ENCODE assay signal across 8 cellular contexts in the genomic region with DNA sequence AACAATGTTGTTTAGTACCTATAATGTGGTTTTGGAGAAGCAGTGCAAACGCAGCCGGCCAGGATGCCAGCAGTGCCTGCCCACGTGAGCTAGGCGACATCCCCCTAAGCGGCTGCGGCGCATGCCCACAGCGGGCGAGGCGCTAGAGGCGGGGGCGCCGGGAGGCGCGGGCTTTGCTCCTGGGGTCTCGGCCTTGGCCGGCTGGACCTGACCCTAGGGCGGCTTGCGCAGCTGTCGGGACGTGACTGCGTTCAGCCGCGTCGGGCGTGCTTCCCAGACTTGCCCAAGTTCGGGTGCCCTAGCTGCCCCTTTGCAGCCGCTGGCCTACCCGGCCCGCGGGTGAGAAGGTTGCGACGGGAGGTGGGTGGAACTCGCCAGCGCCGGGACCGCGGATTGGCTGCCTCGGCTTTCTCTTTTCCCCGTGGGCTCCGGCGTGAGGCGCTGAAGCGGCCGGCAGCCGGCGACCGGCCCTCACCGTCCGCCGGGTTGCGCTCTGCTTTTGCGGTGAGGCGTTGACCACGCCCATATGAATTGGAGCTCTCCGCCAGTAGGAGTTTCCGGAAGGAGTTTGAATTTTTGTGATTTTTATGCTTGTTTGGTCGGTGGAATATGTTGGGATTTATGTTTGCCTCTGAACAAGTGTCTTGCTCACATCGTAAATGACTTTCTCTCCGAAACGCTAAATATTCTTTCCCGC. TPM values are rescaled to one million over a fixed set of nuclear protein-coding genes. Genes with fewer than 3 reads are reported as not detected.
DNase-seq lines count a peak whose midpoint lies in the region; ATAC-seq and TF ChIP-seq lines count a peak whose summit lies in the region.

A gene (plus strand): TSS at position 122 of the 697 bp plus-strand sequence. CDS start 599 bp downstream, outside the sequence.

- POLR2A ChIA-PET in BJ (lab: Charles Lee), result interaction anchor here (1.0 kb wide), 2 partner anchors 23 kb away, joined by 3 read pairs; a partner anchor contains a TSS

- H3K27ac ChIP-seq in coronary artery, result peak within 1 kb of the TSS; percentile 69 to 94

- intact Hi-C loops in left colon (cut with DNase I, micrococcal nuclease), result no loop called here

- no peaks in the 10 kb centered on the region for H3K27me3 ChIP-seq in BJ (ENCODE audit: control insufficient read depth, insufficient read depth, low read length)

- peak; percentile 86 for ATAC-seq in HG03442 (IDR thresholded peaks at IDR 0.05; ENCODE audit: unreplicated experiment)
- ATAC-seq in left colon, result peak; percentile 91

- H3K4me3 ChIP-seq in BJ (ENCODE audit: low read depth, low read length), result peak within 1 kb of the TSS; percentile 85
- H3K4me3 ChIP-seq in coronary artery, result peak within 1 kb of the TSS; percentile 88

- H3K36me3 ChIP-seq in BJ (ENCODE audit: control insufficient read depth, insufficient read depth, low read length), result no peaks in the 10 kb centered on the region

- peak; percentile 44; the same call in 1 of the 2 replicates for TF ChIP-seq CTCF in BJ (IDR thresholded peaks at IDR 0.05; ENCODE audit: insufficient read depth, low read depth, low read length)
- TF ChIP-seq CTCF in coronary artery (IDR thresholded peaks at IDR 0.05), result no peak

- CTCF ChIA-PET in BJ (lab: Yijun Ruan, JAX), result interaction anchor here (0.9 to 2.4 kb wide), 9 partner anchors 9 to 61 kb away, joined by 3 to 10 read pairs (median 3); a partner anchor contains a TSS

- DNase-seq in BJ (ENCODE audit: low read depth) (peak; percentile 56), GM19238 (ENCODE audit: insufficient read length, low spot score) (peak; percentile 64), NCI-H510A treated with DMSO at 0.1 percent for 48 hours (lab: John Stamatoyannopoulos, UW) (peak; percentile 86), coronary artery (ENCODE audit: low spot score) (peak; percentile 95), left colon (peak; percentile 92 to 93)
- peak; percentile 70 to 79 for DNase-seq in activated CD4-positive, alpha-beta T cell treated with anti-CD3 and anti-CD28 coated beads for 4 hours
- peak; percentile 77 for DNase-seq in stimulated activated CD4-positive, alpha-beta T cell treated with anti-CD3 and anti-CD28 coated beads, Interleukin-1b, Interleukin-23, amount 100 ng/mL, for 48 hours

RNA-seq across cellular contexts. Expression of the gene that starts here (rescaled TPM):
- 18.4 and 28.8 TPM in 2 replicates for polyA plus RNA-seq in BJ (2011; rRNA removed)
- polyA minus RNA-seq in BJ (2011; rRNA and poly(A)+ RNA removed), result 9.8 and 10.4 TPM in 2 replicates
- total RNA-seq in left colon, result 10 to 100 TPM; 41.9 to 48.8 TPM

Comparison
In these comparisons a context has a peak if more than half of its experiments do, and no peak if none do; other contexts are left out.
1. Peak in every context shown above with its lines: DNase-seq, ATAC-seq, H3K4me3 ChIP-seq and H3K27ac ChIP-seq.